Comparison of ENCODE assay signal across 14 cellular contexts in the genomic region with DNA sequence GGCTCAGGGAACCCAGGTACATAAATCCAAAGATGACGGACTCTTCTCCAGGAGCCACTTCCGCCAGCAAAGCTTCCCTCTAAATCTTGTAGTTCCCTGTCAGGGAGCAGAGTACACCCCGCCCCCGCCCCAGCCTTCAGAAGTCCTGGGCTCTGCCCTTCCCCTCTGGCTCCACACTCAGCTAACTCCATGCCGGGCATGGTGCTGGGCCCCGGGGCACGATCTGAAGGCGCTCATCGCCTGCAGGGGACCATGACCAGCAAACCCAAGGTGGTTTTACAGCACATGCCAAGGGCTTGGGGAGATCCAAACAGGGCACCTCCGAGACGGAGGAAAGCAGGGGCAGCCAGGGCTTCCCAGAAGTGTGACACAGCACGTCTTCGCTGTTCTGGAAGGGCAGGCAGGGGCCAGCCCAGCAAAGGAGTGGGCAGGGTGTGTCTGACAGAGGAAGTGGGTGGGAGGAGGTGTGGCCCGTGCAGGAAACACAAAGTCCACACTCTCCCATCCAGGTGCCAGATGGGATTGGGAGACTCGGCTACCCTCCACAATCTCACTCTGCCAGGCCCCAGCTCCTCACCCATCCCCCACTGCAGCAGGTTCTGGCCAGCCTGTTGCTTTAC. TPM values are rescaled to one million over a fixed set of nuclear protein-coding genes. Genes with fewer than 3 reads are reported as not detected.
DNase-seq lines count a peak whose midpoint lies in the region; TF ChIP-seq lines count a peak whose summit lies in the region.
"Had no signal": no experiment of that assay in that cellular context is flagged by ENCODE, and none has a peak within 500 bp of the region (broad histone marks: within the 10 kb centered on the region; RNA-seq: fewer than 3 reads in every experiment).

No MANE protein-coding gene starts in this region.

- no peak for TF ChIP-seq EP300 in transverse colon (IDR thresholded peaks at IDR 0.05; ENCODE audit: low read depth)

- WGBS in mesendoderm (ENCODE audit: extremely low coverage, insufficient coverage, low lambda C conversion rate): no CpG with 5 or more reads among the region's 15 CpGs
- 17 to 47% methylated on average over 1 to 15 of the region's 15 CpGs for WGBS in transverse colon (ENCODE audit: low coverage in 1 of 2), 2 donors

- H3K4me3 ChIP-seq in duodenal mucosa (ENCODE audit: low read depth in 1 of 2, low read length in 2 of 2): peak overlapping the region; percentile 50 to 60
- H3K4me3 ChIP-seq in mesendoderm (ENCODE audit: low read length): no peak overlapping the region
- peak overlapping the region in 1 of 4 donors; percentile 17 for H3K4me3 ChIP-seq in transverse colon
- H3K4me3 ChIP-seq: tibial nerve had no signal

- H3K79me1 ChIP-seq in mesendoderm (ENCODE audit: low read length): no peaks in the 10 kb centered on the region

- in situ Hi-C loops in transverse colon (cut with MboI; ENCODE audit: low pct_ligation_motif_present in 1 of 4, low pct_unique_long_range_greater_than_20kb in 1 of 4, low sequenced_read_pairs in 3 of 4): no loop called here

- H3K36me3 ChIP-seq in duodenal mucosa (ENCODE audit: control insufficient read depth in 1 of 2, insufficient read depth in 2 of 2, low read length in 2 of 2): no peaks in the 10 kb centered on the region
- no peaks in the 10 kb centered on the region for H3K36me3 ChIP-seq in mesendoderm (ENCODE audit: control insufficient read depth, insufficient read depth, low read length)
- no peaks in the 10 kb centered on the region for H3K36me3 ChIP-seq in transverse colon
- H3K36me3 ChIP-seq: tibial nerve had no signal

- H4K8ac ChIP-seq in mesendoderm (ENCODE audit: low read depth, low read length): no peak overlapping the region

- peak overlapping the region; percentile 85 for H3K56ac ChIP-seq in mesendoderm (ENCODE audit: low read length)

- H3K27ac ChIP-seq in duodenal mucosa (ENCODE audit: low read depth, low read length) (peak overlapping the region; percentile 59), mesendoderm (ENCODE audit: low read depth, low read length) (no peak overlapping the region), transverse colon (peak overlapping the region; percentile 69 to 80 (median 78))

- no peak overlapping the region for H3K4me2 ChIP-seq in mesendoderm (ENCODE audit: low read length)

- TF ChIP-seq POLR2A in transverse colon (IDR thresholded peaks at IDR 0.05): peak; percentile 87

- peak in 1 of 5 experiments; percentile 17 for TF ChIP-seq CTCF in transverse colon (IDR thresholded peaks at IDR 0.05)

- H3K9me3 ChIP-seq in duodenal mucosa (ENCODE audit: control insufficient read depth in 1 of 2, low read length in 2 of 2): no peaks in the 10 kb centered on the region
- no peaks in the 10 kb centered on the region for H3K9me3 ChIP-seq in transverse colon
- H3K9me3 ChIP-seq: tibial nerve had no signal

- H2BK5ac ChIP-seq in mesendoderm (ENCODE audit: low read length): peak overlapping the region; percentile 26

- H3K79me2 ChIP-seq in mesendoderm (ENCODE audit: control insufficient read depth, insufficient read depth, low read length): no peaks in the 10 kb centered on the region

- intact Hi-C loops in transverse colon (cut with DNase I; ENCODE audit: low total_unique reads): no loop called here

- peak overlapping the region; percentile 23 for H2BK120ac ChIP-seq in mesendoderm (ENCODE audit: low read depth, low read length)

- peak; percentile 77 for DNase-seq in LoVo (ENCODE audit: low spot score)
- peak; percentile 58 for DNase-seq in mesendoderm
- DNase-seq in transverse colon: peak; percentile 88
- DNase-seq in COR-L47 (lab: John Stamatoyannopoulos, UW): no peak
- no peak for DNase-seq in NCI-H2107 treated with DMSO at 0.1 percent for 48 hours (lab: John Stamatoyannopoulos, UW; ENCODE audit: unreplicated experiment)
- DNase-seq in ecto neural progenitor cell (ENCODE audit: low spot score): no peak
- DNase-seq: activated CD4-positive, alpha-beta memory T cell treated with anti-CD3 and anti-CD28 coated beads for 36 hours; CD4-positive, CD25-positive, alpha-beta regulatory T cell; midbrain; NCI-H1048 had no signal

- peak overlapping the region; percentile 71 for H3K4ac ChIP-seq in mesendoderm (ENCODE audit: low read depth, low read length)

- no peak overlapping the region for H4K5ac ChIP-seq in mesendoderm (ENCODE audit: low read length)

- H2AK5ac ChIP-seq in mesendoderm (ENCODE audit: low read length): no peak overlapping the region

- peak overlapping the region; percentile 34 to 61 for H3K9ac ChIP-seq in duodenal mucosa (ENCODE audit: low read depth in 1 of 2, low read length in 2 of 2)
- H3K9ac ChIP-seq in mesendoderm (ENCODE audit: low read length): peak overlapping the region; percentile 30

- no peak overlapping the region for H3K23ac ChIP-seq in mesendoderm (ENCODE audit: low read length)

- H3K27me3 ChIP-seq in duodenal mucosa (ENCODE audit: control insufficient read depth in 1 of 2, insufficient read depth in 2 of 2, low read length in 2 of 2) (no peaks in the 10 kb centered on the region), mesendoderm (ENCODE audit: insufficient read depth, low read length, poor library complexity) (no peaks in the 10 kb centered on the region), transverse colon (no peaks in the 10 kb centered on the region)
- H3K27me3 ChIP-seq: tibial nerve had no signal

- peak overlapping the region; percentile 16 for H3K18ac ChIP-seq in mesendoderm (ENCODE audit: low read length)

- no peak overlapping the region for H2BK15ac ChIP-seq in mesendoderm (replicated peaks; ENCODE audit: low read depth)

- H3K4me1 ChIP-seq in duodenal mucosa (ENCODE audit: control insufficient read depth in 1 of 2, insufficient read depth in 2 of 2, low read length in 2 of 2): peaks cover 22 to 30% of the 10 kb centered on the region in 2 donors
- H3K4me1 ChIP-seq in mesendoderm (ENCODE audit: control insufficient read depth, low read depth, low read length): peaks cover 3% of the 10 kb centered on the region
- H3K4me1 ChIP-seq in transverse colon: peaks cover 0 to 10% (median 2%) of the 10 kb centered on the region in 4 donors

RNA-seq across cellular contexts. Expression of gene SLC22A2, which starts 41.6 kb away (rescaled TPM):
- polyA plus RNA-seq in mesendoderm (2013, experiment 1 of 2): 2.3 TPM
- polyA plus RNA-seq in mesendoderm (2013, experiment 2 of 2): 2.2 TPM
- total RNA-seq in transverse colon: not detected
- total RNA-seq: activated CD4-positive, alpha-beta memory T cell treated with anti-CD3 and anti-CD28 coated beads for 36 hours; activated T-helper 17 cell treated with anti-CD3 and anti-CD28 coated beads, Interleukin-2, amount 50 U/mL, for 72 hours; CD4-positive, CD25-positive, alpha-beta regulatory T cell; SK-MEL-5; tibial nerve had no signal
- polyA plus RNA-seq: CD4-positive, CD25-positive, alpha-beta regulatory T cell had no signal

RNA-seq across cellular contexts. Expression of gene SLC22A3, which starts 48.0 kb away (rescaled TPM):
- 7.1 TPM for polyA plus RNA-seq in mesendoderm (2013, experiment 1 of 2)
- polyA plus RNA-seq in mesendoderm (2013, experiment 2 of 2): 7.9 TPM
- total RNA-seq in transverse colon: 10 to 100 TPM in 1 of 4 donors, 1 to 10 TPM in 3; 4.5 to 12.0 (median 6.9) TPM
- total RNA-seq: activated CD4-positive, alpha-beta memory T cell treated with anti-CD3 and anti-CD28 coated beads for 36 hours; SK-MEL-5 had no signal

Comparison
In these comparisons a context has a peak if more than half of its experiments do, and no peak if none do; other contexts are left out.
1. DNase-seq: peak in LoVo (single experiment), mesendoderm (single experiment) and transverse colon (single experiment); none in COR-L47 (single experiment), NCI-H2107 treated with DMSO at 0.1 percent for 48 hours (single experiment) and ecto neural progenitor cell (single experiment).